28 cellular contexts compared by ENCODE assay signal in genomic region chr1:51961231-51961630, GRCh38. TPM values are rescaled to one million over a fixed set of nuclear protein-coding genes. Genes with fewer than 3 reads are reported as not detected.
"Had no signal": no experiment of that assay in that cellular context is flagged by ENCODE, and none has a peak within 500 bp of the region (broad histone marks: within the 10 kb centered on the region; RNA-seq: fewer than 3 reads in every experiment).

No MANE protein-coding gene starts in this region.

- ATAC-seq: foreskin keratinocyte; gastroesophageal sphincter; heart left ventricle; left lobe of liver; naive thymus-derived CD4-positive, alpha-beta T cell; right lobe of liver; stimulated activated naive CD8-positive, alpha-beta T cell treated with anti-CD3 and anti-CD28 coated beads, Interleukin-15, amount 100 ng/mL, for 72 hours had no signal

- H3K4me1 ChIP-seq: esophagus muscularis mucosa, gastroesophageal sphincter, heart left ventricle, parathyroid adenoma, right lobe of liver, thyroid gland, vagina had no signal

- H3K27me3 ChIP-seq: foreskin keratinocyte, hepatocyte, neural progenitor cell, right lobe of liver, thyroid gland, vagina had no signal

- H2AFZ ChIP-seq: hepatocyte, neural progenitor cell, parathyroid adenoma had no signal

- H3K36me3 Mint-ChIP-seq: memory B cell; mesothelial cell of epicardium; naive thymus-derived CD4-positive, alpha-beta T cell; neural progenitor cell had no signal

- H3K27ac Mint-ChIP-seq: dendritic cell treated with granulocyte-macrophage colony-stimulating factor and Interleukin-4, amounts not matched to agents 40 ng/mL and 50 ng/mL, for 4 days; memory B cell; mesothelial cell of epicardium; naive thymus-derived CD4-positive, alpha-beta T cell; nephron; neural progenitor cell; progenitor cell of endocrine pancreas; stimulated activated naive CD8-positive, alpha-beta T cell treated with anti-CD3 and anti-CD28 coated beads, Interleukin-15, amount 100 ng/mL, for 72 hours had no signal

- H3K4me2 ChIP-seq: hepatocyte, neural progenitor cell had no signal

- H3K9me3 ChIP-seq: esophagus muscularis mucosa, gastroesophageal sphincter, heart left ventricle, right lobe of liver, thyroid gland, vagina had no signal

- H3K79me2 ChIP-seq: hepatocyte, parathyroid adenoma had no signal

- H3K9me3 Mint-ChIP-seq: dendritic cell treated with granulocyte-macrophage colony-stimulating factor and Interleukin-4, amounts not matched to agents 40 ng/mL and 50 ng/mL, for 4 days; memory B cell; mesothelial cell of epicardium; naive thymus-derived CD4-positive, alpha-beta T cell; nephron; neural progenitor cell; stimulated activated naive CD8-positive, alpha-beta T cell treated with anti-CD3 and anti-CD28 coated beads, Interleukin-15, amount 100 ng/mL, for 72 hours had no signal

- H3K27ac ChIP-seq: esophagus muscularis mucosa, foreskin keratinocyte, gastroesophageal sphincter, heart left ventricle, hepatocyte, neural progenitor cell, parathyroid adenoma, right lobe of liver, thyroid gland, vagina had no signal

- H3K9ac ChIP-seq: neural progenitor cell, parathyroid adenoma had no signal

- H3K27me3 Mint-ChIP-seq: progenitor cell of endocrine pancreas had no signal

- H3K36me3 ChIP-seq: esophagus muscularis mucosa, gastroesophageal sphincter, heart left ventricle, neural progenitor cell, right lobe of liver, thyroid gland, vagina had no signal

- H3K4me3 Mint-ChIP-seq: dendritic cell treated with granulocyte-macrophage colony-stimulating factor and Interleukin-4, amounts not matched to agents 40 ng/mL and 50 ng/mL, for 4 days; memory B cell; mesothelial cell of epicardium; naive thymus-derived CD4-positive, alpha-beta T cell; nephron; neural progenitor cell; stimulated activated naive CD8-positive, alpha-beta T cell treated with anti-CD3 and anti-CD28 coated beads, Interleukin-15, amount 100 ng/mL, for 72 hours had no signal

- H3K4me1 Mint-ChIP-seq: mesothelial cell of epicardium, nephron had no signal

- DNase-seq: effector CD8-positive, alpha-beta T cell; foreskin keratinocyte; heart left ventricle; kidney; naive thymus-derived CD4-positive, alpha-beta T cell; right lobe of liver; small intestine; stimulated activated CD4-positive, alpha-beta T cell treated with anti-CD3 and anti-CD28 coated beads, Interleukin-15, amount 100 ng/mL, for 24 hours; stimulated activated CD4-positive, alpha-beta T cell treated with anti-CD3 and anti-CD28 coated beads, Interleukin-4, amount 100 ng/mL, for 1 hour; stimulated activated CD8-positive, alpha-beta memory T cell treated with anti-CD3 and anti-CD28 coated beads, Interleukin-4, amount 100 ng/mL, for 48 hours; stimulated activated naive CD4-positive, alpha-beta T cell; stimulated activated naive CD8-positive, alpha-beta T cell treated with anti-CD3 and anti-CD28 coated beads, Interleukin-15, amount 100 ng/mL, for 72 hours; thyroid gland; trophoblast cell had no signal

- H3K4me3 ChIP-seq: esophagus muscularis mucosa, gastroesophageal sphincter, heart left ventricle, hepatocyte, lung, neural progenitor cell, right lobe of liver, thyroid gland, vagina had no signal

- FAIRE-seq: endothelial cell of umbilical vein, kidney, small intestine had no signal

RNA-seq across cellular contexts. Expression of gene RAB3B, which starts 29.3 kb away (rescaled TPM):
- polyA plus RNA-seq: naive thymus-derived CD4-positive, alpha-beta T cell had no signal
